Comparison of ENCODE assay signal across 20 cellular contexts in the genomic region with DNA sequence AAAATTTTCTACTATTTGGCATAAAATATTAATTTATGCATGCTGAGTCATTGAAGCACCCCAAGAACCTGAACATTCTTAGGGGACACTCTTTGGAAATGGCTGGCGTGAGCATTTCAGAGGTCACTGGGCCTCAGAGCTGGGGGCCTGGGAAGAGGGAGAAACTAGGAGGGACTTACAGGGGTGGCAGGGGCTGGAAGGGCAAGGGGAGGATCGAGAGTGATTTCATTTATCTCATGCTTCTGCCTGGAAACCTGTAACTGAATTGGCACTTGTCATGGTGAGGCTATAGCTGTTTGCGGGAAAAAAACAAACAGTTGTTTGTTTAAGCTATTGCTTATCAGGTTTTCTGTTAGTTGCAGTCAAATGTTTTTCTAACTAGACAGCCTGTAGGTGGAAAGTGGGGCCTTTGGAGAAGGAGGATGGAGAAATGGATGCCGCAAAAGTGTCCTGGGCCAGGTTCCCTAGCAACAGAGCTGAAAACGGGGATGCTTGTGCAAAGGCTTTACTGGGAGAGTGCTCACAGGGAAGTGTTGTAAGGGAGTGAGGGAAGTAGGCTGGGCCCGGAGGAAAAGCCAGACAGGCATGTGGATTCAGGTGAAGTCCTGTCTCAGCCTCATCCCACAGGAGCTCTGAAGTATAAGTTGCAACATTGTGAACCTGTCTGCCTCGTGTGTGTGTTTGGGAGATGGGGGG. TPM values are rescaled to one million over a fixed set of nuclear protein-coding genes. Genes with fewer than 3 reads are reported as not detected.
DNase-seq lines count a peak whose midpoint lies in the region; ATAC-seq, FAIRE-seq and TF ChIP-seq lines count a peak whose summit lies in the region.
"Had no signal": no experiment of that assay in that cellular context is flagged by ENCODE, and none has a peak within 500 bp of the region (broad histone marks: within the 10 kb centered on the region; RNA-seq: fewer than 3 reads in every experiment).

No MANE protein-coding gene starts in this region.

- ATAC-seq in Panc1 (0 out of 2 replicates have a peak, but pooled peaks have one; percentile 38), gastrocnemius medialis (no peak)

- TF ChIP-seq CTCF in Panc1 (IDR thresholded peaks at IDR 0.05) (no peak), gastrocnemius medialis (IDR thresholded peaks at IDR 0.05 in 4 of 5, conservative IDR thresholded peaks at IDR 0.05 in 1 of 5) (no peak)

- no peak for TF ChIP-seq POLR2A in gastrocnemius medialis (IDR thresholded peaks at IDR 0.05)

- H3K27ac ChIP-seq in Panc1 (ENCODE audit: low read length) = no peak overlapping the region
- H3K27ac ChIP-seq in gastrocnemius medialis = no peak overlapping the region

- H3K4me3 ChIP-seq in Panc1 (ENCODE audit: low read depth in 2 of 2, low read length in 2 of 2) (no peak overlapping the region), gastrocnemius medialis (no peak overlapping the region)

- in situ Hi-C loops in Panc1 (cut with HindIII; ENCODE audit: low pct_unique_long_range_greater_than_20kb, low sequenced_read_pairs) (no loop called here), gastrocnemius medialis (cut with MboI; ENCODE audit: low sequenced_read_pairs in 4 of 4) (no loop called here)

- H3K36me3 ChIP-seq in Panc1 (ENCODE audit: control insufficient read depth, insufficient read depth, low read length) (no peaks in the 10 kb centered on the region), gastrocnemius medialis (no peaks in the 10 kb centered on the region)

- DNase-seq in NCI-H2227 (lab: John Stamatoyannopoulos, UW; ENCODE audit: unreplicated experiment) (peak; percentile 21), NCI-H2227 treated with DMSO at 0.1 percent for 48 hours (lab: John Stamatoyannopoulos, UW) (no peak), Panc1 (ENCODE audit: low read depth, low spot score) (no peak), iPS-NIHi7 (ENCODE audit: extremely low spot score) (peak; percentile 79), urothelium cell line (ENCODE audit: low spot score) (no peak), gastrocnemius medialis (no peak), T1000 (lab: John Stamatoyannopoulos, UW) (no peak)
- DNase-seq: DMS153; HCEC 1CT; Kasumi-1; MM.1S; NCI-H2029 treated with DMSO at 0.1 percent for 48 hours; NCI-H345; NK-92 treated with Interleukin-12 subunit alpha and Interleukin-12 subunit beta, amount 100 ng/mL, for 24 hours; SIG-M5 had no signal

- POLR2A ChIA-PET in Panc1 (lab: Charles Lee) = no interaction called here

- CTCF ChIA-PET in Panc1 (lab: Charles Lee) = no interaction called here

- BruUV-seq in Panc1 (replicated peaks; lab: Mats Ljungman, UMichigan) = no TSS peak

- peak; percentile 17 for FAIRE-seq in urothelium cell line (lab: Jason Lieb, UNC)
- FAIRE-seq: GM19239 had no signal

- H3K4me1 ChIP-seq in Panc1 (ENCODE audit: control insufficient read depth, insufficient read depth, low read length) (no peaks in the 10 kb centered on the region), gastrocnemius medialis (no peaks in the 10 kb centered on the region)

- intact Hi-C loops in Panc1 (cut with micrococcal nuclease; ENCODE audit: unreplicated experiment) (no loop called here), gastrocnemius medialis (cut with DNase I; ENCODE audit: low total_unique reads) (no loop called here)

- H3K9me3 ChIP-seq in Panc1 (ENCODE audit: control insufficient read depth, insufficient read depth, low read depth, low read length) = no peaks in the 10 kb centered on the region
- H3K9me3 ChIP-seq in gastrocnemius medialis = no peaks in the 10 kb centered on the region

- H3K27me3 ChIP-seq in Panc1 (ENCODE audit: control insufficient read depth, insufficient read depth, low read length) = peaks cover 2% of the 10 kb centered on the region; the same call in 1 of the 2 replicates
- no peaks in the 10 kb centered on the region for H3K27me3 ChIP-seq in gastrocnemius medialis

RNA-seq across cellular contexts. Expression of a gene that starts 36.4 kb away (rescaled TPM):
- total RNA-seq in Panc1 (2021; ENCODE audit: unreplicated experiment) (12.7 TPM), gastrocnemius medialis (10 to 100 TPM; 12.6 to 29.7 (median 19.8) TPM)
- polyA plus RNA-seq in Panc1 (2012; ENCODE audit: insufficient read length) = 8.7 TPM

RNA-seq across cellular contexts. Expression of a gene that starts 36.4 kb away (rescaled TPM):
- 14.6 TPM for total RNA-seq in Panc1 (2021; ENCODE audit: unreplicated experiment)
- polyA plus RNA-seq in Panc1 (2012; ENCODE audit: insufficient read length) = 13.0 TPM
- total RNA-seq in gastrocnemius medialis = 10 to 100 TPM; 14.4 to 28.2 (median 16.7) TPM

RNA-seq across cellular contexts. Expression of a gene that starts 43.6 kb away (rescaled TPM):
- total RNA-seq in Panc1 (2021; ENCODE audit: unreplicated experiment) (0.77 TPM), gastrocnemius medialis (not detected)
- polyA plus RNA-seq in Panc1 (2012; ENCODE audit: insufficient read length) = 0.30 TPM
- total RNA-seq: OCI-LY7, RPMI7951 had no signal
- polyA plus RNA-seq: CD14-positive monocyte, IgD-negative memory B cell had no signal

Comparison
In these comparisons a context has a peak if more than half of its experiments do, and no peak if none do; other contexts are left out.
1. DNase-seq: peak in NCI-H2227 (single experiment) and iPS-NIHi7 (single experiment); none in NCI-H2227 treated with DMSO at 0.1 percent for 48 hours (single experiment), Panc1 (single experiment), urothelium cell line (single experiment), gastrocnemius medialis (0 of 2) and T1000 (single experiment).